23 cellular contexts compared by ENCODE assay signal in the genomic region with DNA sequence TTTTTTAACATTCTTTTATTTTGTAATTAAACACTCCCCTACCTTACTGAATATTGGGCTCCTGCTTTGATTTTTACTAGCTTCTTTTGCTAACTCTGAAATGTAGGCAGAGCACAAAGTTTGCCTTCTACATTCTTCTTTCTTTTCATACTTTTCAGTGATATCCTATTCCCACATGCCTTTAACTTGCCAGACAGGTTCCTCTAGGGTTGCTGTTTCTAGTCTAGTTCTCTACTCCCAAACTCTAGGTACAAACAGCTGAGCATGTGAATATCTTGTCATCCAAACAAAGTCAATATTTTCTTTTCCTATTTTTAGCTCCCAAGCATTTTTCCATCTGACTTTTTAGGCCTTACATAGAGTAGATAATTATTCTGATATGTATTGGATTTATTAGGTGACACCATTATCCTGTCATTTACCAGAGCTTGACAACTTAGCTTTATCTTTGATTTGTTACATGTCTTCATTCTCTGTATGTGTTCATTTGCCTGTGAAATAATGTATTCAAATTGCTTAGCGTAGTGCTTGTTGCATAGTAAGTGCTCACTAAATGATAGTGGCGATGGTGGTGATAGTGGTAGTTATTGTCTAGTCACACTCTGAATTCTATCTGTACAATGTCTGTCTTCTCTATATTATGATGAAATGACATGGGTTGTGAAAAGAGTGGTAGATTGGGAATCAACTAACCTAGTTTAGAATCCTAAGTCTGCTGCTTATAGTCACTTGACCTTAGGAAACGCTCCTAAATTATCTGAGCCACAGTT.
A peak's percentile ranks its signal among the peaks of the same experiment; 100 is the strongest.
DNase-seq lines count a peak whose midpoint lies in the region; ATAC-seq and TF ChIP-seq lines count a peak whose summit lies in the region.
"Had no signal": no experiment of that assay in that cellular context is flagged by ENCODE, and none has a peak within 500 bp of the region (broad histone marks: within the 10 kb centered on the region; RNA-seq: fewer than 3 reads in every experiment).

No MANE protein-coding gene starts in this region.

- H3K4me1 ChIP-seq in ectodermal cell (ENCODE audit: control insufficient read depth, insufficient read depth, low read length), result no peaks in the 10 kb centered on the region

- no peaks in the 10 kb centered on the region for H3K27me3 ChIP-seq in ectodermal cell (ENCODE audit: control insufficient read depth, insufficient read depth, low read length, poor library complexity, severe bottlenecking)
- H3K27me3 ChIP-seq: MG63, ovary, upper lobe of right lung had no signal

- ATAC-seq in GM21381 (IDR thresholded peaks at IDR 0.05; ENCODE audit: unreplicated experiment), result no peak
- no peak for ATAC-seq in GM19467 (IDR thresholded peaks at IDR 0.05; ENCODE audit: unreplicated experiment)
- ATAC-seq in GM18502 (IDR thresholded peaks at IDR 0.05; ENCODE audit: poor library complexity, unreplicated experiment), result no peak
- ATAC-seq: upper lobe of right lung had no signal

- TF ChIP-seq RAD21 in Ishikawa (IDR thresholded peaks at IDR 0.05; ENCODE audit: low read depth), result peak; percentile 13; the same call in 1 of the 2 replicates

- WGBS in ectodermal cell, 2 experiments, result 96 to 100% methylated on average over 2 to 3 of the region's 3 CpGs

- H3K4me1 Mint-ChIP-seq in nephron progenitor cell, result no peaks in the 10 kb centered on the region

- peak overlapping the region; percentile 6 for H3K27ac Mint-ChIP-seq in nephron progenitor cell
- H3K27ac Mint-ChIP-seq: activated CD4-positive, alpha-beta memory T cell treated with anti-CD3 and anti-CD28 coated beads, Interleukin-2, amount 10 ng/mL, durations not matched to agents 7 days and 5 days; B cell; stimulated activated naive CD8-positive, alpha-beta T cell treated with anti-CD3 and anti-CD28 coated beads, Interleukin-15, Interleukin-2, amounts not matched to agents 100 ng/mL and 50 ng/mL, for 24 hours had no signal

- H3K27ac ChIP-seq in ectodermal cell (ENCODE audit: insufficient read depth, low read depth, low read length, poor library complexity, severe bottlenecking), result peak overlapping the region; percentile 13
- H3K27ac ChIP-seq: ovary, upper lobe of right lung had no signal

- no peak overlapping the region for H3K4me3 Mint-ChIP-seq in nephron progenitor cell
- H3K4me3 Mint-ChIP-seq: activated CD4-positive, alpha-beta memory T cell treated with anti-CD3 and anti-CD28 coated beads, Interleukin-2, amount 10 ng/mL, durations not matched to agents 7 days and 5 days; activated naive CD4-positive, alpha-beta T cell treated with anti-CD3 and anti-CD28 coated beads, Interleukin-2, amount 10 ng/mL, durations not matched to agents 7 days and 5 days; B cell; stimulated activated naive CD8-positive, alpha-beta T cell treated with anti-CD3 and anti-CD28 coated beads, Interleukin-15, Interleukin-2, amounts not matched to agents 100 ng/mL and 50 ng/mL, for 24 hours had no signal

- H3K9me3 Mint-ChIP-seq in nephron progenitor cell, result no peaks in the 10 kb centered on the region
- H3K9me3 Mint-ChIP-seq: activated CD4-positive, alpha-beta memory T cell treated with anti-CD3 and anti-CD28 coated beads, Interleukin-2, amount 10 ng/mL, durations not matched to agents 7 days and 5 days; activated naive CD4-positive, alpha-beta T cell treated with anti-CD3 and anti-CD28 coated beads, Interleukin-2, amount 10 ng/mL, durations not matched to agents 7 days and 5 days; stimulated activated naive CD8-positive, alpha-beta T cell treated with anti-CD3 and anti-CD28 coated beads, Interleukin-15, Interleukin-2, amounts not matched to agents 100 ng/mL and 50 ng/mL, for 24 hours had no signal

- no peak for TF ChIP-seq EP300 in Ishikawa (IDR thresholded peaks at IDR 0.05; ENCODE audit: borderline replicate concordance)

- peaks cover 22% of the 10 kb centered on the region for H3K36me3 Mint-ChIP-seq in nephron progenitor cell (ENCODE audit: low read depth)
- H3K36me3 Mint-ChIP-seq: activated naive CD4-positive, alpha-beta T cell treated with anti-CD3 and anti-CD28 coated beads, Interleukin-2, amount 10 ng/mL, durations not matched to agents 7 days and 5 days had no signal

- H3K9me3 ChIP-seq in ectodermal cell (ENCODE audit: control insufficient read depth, low read length), result no peaks in the 10 kb centered on the region
- H3K9me3 ChIP-seq: MG63, ovary, upper lobe of right lung had no signal

- H3K4me3 ChIP-seq in ectodermal cell (ENCODE audit: insufficient read depth, low read depth, low read length), result no peak overlapping the region
- H3K4me3 ChIP-seq: MG63, ovary, upper lobe of right lung had no signal

- H3K27me3 Mint-ChIP-seq in nephron progenitor cell (ENCODE audit: low read depth, poor library complexity), result no peaks in the 10 kb centered on the region
- H3K27me3 Mint-ChIP-seq: B cell; stimulated activated naive CD8-positive, alpha-beta T cell treated with anti-CD3 and anti-CD28 coated beads, Interleukin-15, Interleukin-2, amounts not matched to agents 100 ng/mL and 50 ng/mL, for 24 hours had no signal

- DNase-seq in DMS53 (lab: John Stamatoyannopoulos, UW) (peak; percentile 87), nephron progenitor cell (no peak), NCI-H2171 (lab: John Stamatoyannopoulos, UW) (no peak)
- DNase-seq: activated CD4-positive, alpha-beta memory T cell treated with anti-CD3 and anti-CD28 coated beads, Interleukin-2, amount 10 ng/mL, durations not matched to agents 7 days and 5 days; activated naive CD4-positive, alpha-beta T cell treated with anti-CD3 and anti-CD28 coated beads, Interleukin-2, amount 10 ng/mL, durations not matched to agents 7 days and 5 days; activated T-cell treated with anti-CD3 and anti-CD28 coated beads, Interleukin-2, amount 50 U/mL, for 1 hour; aorta; effector memory CD4-positive, alpha-beta T cell; GDM1; HCEC 1CT; MG63; NCI-H2227 treated with DMSO at 0.1 percent for 48 hours; ovary; RPMI8226; stimulated activated CD4-positive, alpha-beta T cell treated with anti-CD3 and anti-CD28 coated beads, Interleukin-1b, Interleukin-23, amount 100 ng/mL, for 48 hours; upper lobe of right lung had no signal

- TF ChIP-seq CTCF in nephron progenitor cell (IDR thresholded peaks at IDR 0.05), result no peak

- peaks cover 4% of the 10 kb centered on the region for H3K36me3 ChIP-seq in ectodermal cell (ENCODE audit: control insufficient read depth, insufficient read depth, low read length)
- H3K36me3 ChIP-seq: MG63, ovary had no signal

TF ChIP-seq in Ishikawa, 13 proteins besides CTCF, POLR2A, EP300 and RAD21:
- no peak for TF ChIP-seq CREB1 (IDR thresholded peaks at IDR 0.05; ENCODE audit: low read depth)
- TF ChIP-seq, protein P1, sequence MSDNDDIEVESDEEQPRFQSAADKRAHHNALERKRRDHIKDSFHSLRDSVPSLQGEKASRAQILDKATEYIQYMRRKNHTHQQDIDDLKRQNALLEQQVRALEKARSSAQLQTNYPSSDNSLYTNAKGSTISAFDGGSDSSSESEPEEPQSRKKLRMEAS (IDR thresholded peaks at IDR 0.05), result peak; percentile 61
